In the genomic region with DNA sequence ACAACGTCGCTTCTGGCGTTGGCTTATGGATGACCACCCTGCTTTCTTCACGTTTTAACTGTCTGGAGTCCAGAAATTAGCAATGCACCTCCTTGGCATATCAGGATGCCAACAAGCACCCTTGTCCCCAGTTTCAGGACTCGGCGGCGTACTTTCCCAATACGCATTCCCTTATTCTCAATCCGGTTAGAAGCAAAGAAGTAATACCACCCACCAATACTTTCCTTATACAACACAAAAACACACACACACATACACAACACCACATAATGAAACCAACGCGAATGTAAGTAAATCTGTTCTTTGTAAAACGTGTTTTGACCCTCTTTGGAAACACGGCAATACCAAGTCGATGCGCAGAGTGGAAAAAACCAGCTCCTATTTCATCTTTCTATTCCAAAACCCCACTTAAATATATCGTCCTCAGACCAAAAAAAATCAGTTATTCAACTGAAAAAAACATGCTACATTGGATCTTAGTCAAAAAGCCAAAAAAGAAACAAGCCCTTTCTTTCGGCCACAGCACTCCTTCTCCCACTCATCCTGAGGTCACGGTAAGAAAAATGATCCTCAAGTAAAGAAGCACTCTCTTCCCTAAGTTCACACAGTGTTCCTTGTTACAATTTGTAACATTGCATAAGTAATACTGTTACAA, we compare ENCODE assay signal across 8 cellular contexts. TPM values are rescaled to one million over a fixed set of nuclear protein-coding genes. Genes with fewer than 3 reads are reported as not detected.
A peak's percentile ranks its signal among the peaks of the same experiment; 100 is the strongest.
DNase-seq lines count a peak whose midpoint lies in the region; ATAC-seq and TF ChIP-seq lines count a peak whose summit lies in the region.

No MANE protein-coding gene starts in this region.

- ATAC-seq in Right ventricle myocardium inferior (peak; percentile 7), HG02763 (IDR thresholded peaks at IDR 0.05; ENCODE audit: unreplicated experiment) (peak; percentile 24), lung (ENCODE audit: insufficient read depth, low FRiP score) (peak; percentile 29)

- no peaks in the 10 kb centered on the region for H3K36me3 ChIP-seq in lung (ENCODE audit: control insufficient read depth in 2 of 2, insufficient read depth in 2 of 2, low read length in 2 of 2)

- peak overlapping the region; percentile 95 for H3K4me3 Mint-ChIP-seq in T-helper 2 cell treated with Interferon-gamma antibody and Interleukin-4, amounts not matched to agents 5 μg/mL and 100 μg/mL, for 36 hours

- intact Hi-C loops in Right ventricle myocardium inferior (cut with DNase I) (no loop called here), cardiac septum (cut with DNase I) (no loop called here)

- H3K27ac Mint-ChIP-seq in T-helper 2 cell treated with Interferon-gamma antibody and Interleukin-4, amounts not matched to agents 5 μg/mL and 100 μg/mL, for 36 hours = peak overlapping the region; percentile 100

- DNase-seq in Right ventricle myocardium inferior (ENCODE audit: missing footprints) = no peak
- no peak for DNase-seq in cardiac septum (ENCODE audit: low spot score)
- DNase-seq in NCI-H187 treated with DMSO at 0.1 percent for 48 hours (lab: John Stamatoyannopoulos, UW) = peak; percentile 47
- DNase-seq in T-helper 2 cell treated with Interferon-gamma antibody and Interleukin-4, amounts not matched to agents 5 μg/mL and 100 μg/mL, for 36 hours (ENCODE audit: low spot score) = peak; percentile 68
- DNase-seq in dermis blood vessel endothelial cell = peak; percentile 79
- DNase-seq in lung (ENCODE audit: low spot score) = no peak
- peak; percentile 98 for DNase-seq in superior temporal gyrus (ENCODE audit: extremely low spot score)

- no peaks in the 10 kb centered on the region for H3K9me3 Mint-ChIP-seq in T-helper 2 cell treated with Interferon-gamma antibody and Interleukin-4, amounts not matched to agents 5 μg/mL and 100 μg/mL, for 36 hours

- H3K36me3 Mint-ChIP-seq in T-helper 2 cell treated with Interferon-gamma antibody and Interleukin-4, amounts not matched to agents 5 μg/mL and 100 μg/mL, for 36 hours (ENCODE audit: low read depth) = no peaks in the 10 kb centered on the region

- no peak for TF ChIP-seq CTCF in lung (IDR thresholded peaks at IDR 0.05; ENCODE audit: control extremely low read depth, extremely low read depth)

- H3K4me3 ChIP-seq in lung = no peak overlapping the region

- peaks cover 0 to 6% of the 10 kb centered on the region in 2 donors for H3K4me1 ChIP-seq in lung (ENCODE audit: control insufficient read depth in 2 of 2, insufficient read depth in 2 of 2, low read length in 2 of 2)

- peak overlapping the region; percentile 94 to 99 for H3K27ac ChIP-seq in lung (ENCODE audit: low read depth in 1 of 2, low read length in 1 of 2)

- H3K27me3 Mint-ChIP-seq in T-helper 2 cell treated with Interferon-gamma antibody and Interleukin-4, amounts not matched to agents 5 μg/mL and 100 μg/mL, for 36 hours (ENCODE audit: low read depth) = no peaks in the 10 kb centered on the region

- 16 to 29% methylated on average over 18 of the region's 18 CpGs for WGBS in lung, 2 donors

- no peaks in the 10 kb centered on the region for H3K27me3 ChIP-seq in lung (ENCODE audit: control insufficient read depth, insufficient read depth)

- H3K4me1 Mint-ChIP-seq in T-helper 2 cell treated with Interferon-gamma antibody and Interleukin-4, amounts not matched to agents 5 μg/mL and 100 μg/mL, for 36 hours (ENCODE audit: low read depth) = peaks cover 44% of the 10 kb centered on the region

- H3K9me3 ChIP-seq in lung (ENCODE audit: control insufficient read depth in 2 of 2, insufficient read depth in 1 of 2, low read length in 1 of 2) = no peaks in the 10 kb centered on the region

RNA-seq across cellular contexts. Expression of gene ARL4D, which starts 31.1 kb away (rescaled TPM):
- total RNA-seq in Right ventricle myocardium inferior (8.4 TPM), cardiac septum (4.4 TPM), dermis blood vessel endothelial cell (0.93 and 1.4 TPM in 2 replicates), lung (10 to 100 TPM; 10.3 to 16.6 TPM)
- polyA plus RNA-seq in lung = 10 to 100 TPM; 16.2 to 37.8 TPM

Comparison
In these comparisons a context has a peak if more than half of its experiments do, and no peak if none do; other contexts are left out.
1. DNase-seq: peak in NCI-H187 treated with DMSO at 0.1 percent for 48 hours (single experiment), T-helper 2 cell treated with Interferon-gamma antibody and Interleukin-4, amounts not matched to agents 5 μg/mL and 100 μg/mL, for 36 hours (single experiment), dermis blood vessel endothelial cell (single experiment) and superior temporal gyrus (single experiment); none in Right ventricle myocardium inferior (single experiment), cardiac septum (single experiment) and lung (single experiment).
2. Peak in every context shown above with its lines, with median percentiles within 50 percentile points of each other: ATAC-seq.